In genomic region chr11:31045335-31045734, GRCh38 we compare ENCODE assay signal across 11 cellular contexts.
DNase-seq lines count a peak whose midpoint lies in the region; ATAC-seq and TF ChIP-seq lines count a peak whose summit lies in the region.
"Had no signal": no experiment of that assay in that cellular context is flagged by ENCODE, and none has a peak within 500 bp of the region (broad histone marks: within the 10 kb centered on the region; RNA-seq: fewer than 3 reads in every experiment).

No MANE protein-coding gene starts in this region.

- H3K36me3 Mint-ChIP-seq in activated T-cell treated with anti-CD3 and anti-CD28 coated beads, Interleukin-2, amount 50 U/mL, for 4 hours (ENCODE audit: insufficient read depth) = no peaks in the 10 kb centered on the region

- DNase-seq in AML-193 (lab: John Stamatoyannopoulos, UW) = peak; percentile 3 to 12
- peak; percentile 27 for DNase-seq in GM13976 (ENCODE audit: low spot score)
- DNase-seq in RWPE2 (ENCODE audit: low spot score) = no peak
- DNase-seq in iPS-NIHi7 (ENCODE audit: extremely low spot score) = peak; percentile 26
- DNase-seq in activated T-cell treated with anti-CD3 and anti-CD28 coated beads, Interleukin-2, amount 50 U/mL, for 4 hours = no peak
- no peak for DNase-seq in OCI-M2 (lab: John Stamatoyannopoulos, UW; ENCODE audit: unreplicated experiment)
- DNase-seq in SHP77 (lab: John Stamatoyannopoulos, UW) = no peak
- DNase-seq: activated CD4-positive, alpha-beta T cell treated with anti-CD3 and anti-CD28 coated beads, Interleukin-2, amount 50 U/mL, for 48 hours; brain microvascular endothelial cell had no signal

- no peaks in the 10 kb centered on the region for H3K9me3 ChIP-seq in RWPE2 (ENCODE audit: severe bottlenecking)

- H3K4me3 ChIP-seq in RWPE2 (ENCODE audit: severe bottlenecking) = no peak overlapping the region

- ATAC-seq in RWPE2 (ENCODE audit: low read depth) (no peak), GM18868 (IDR thresholded peaks at IDR 0.05; ENCODE audit: unreplicated experiment) (no peak)
- ATAC-seq in activated T-cell treated with anti-CD3 and anti-CD28 coated beads, Interleukin-2, amount 50 U/mL, for 4 hours = no peak

- H3K27ac ChIP-seq in RWPE2 (ENCODE audit: poor library complexity, severe bottlenecking) = no peak overlapping the region
- H3K27ac ChIP-seq: brain microvascular endothelial cell, HL-60 had no signal

- H3K4me1 ChIP-seq in RWPE2 (ENCODE audit: insufficient read depth, poor library complexity, severe bottlenecking) = no peaks in the 10 kb centered on the region

- TF ChIP-seq CTCF in GM13976 (IDR thresholded peaks at IDR 0.05; ENCODE audit: borderline replicate concordance, control extremely low read depth, extremely low read depth, insufficient read depth, missing control alignments) (no peak), RWPE2 (IDR thresholded peaks at IDR 0.05; ENCODE audit: poor library complexity, severe bottlenecking) (peak; percentile 22)

- H3K27me3 ChIP-seq in RWPE2 (ENCODE audit: insufficient read depth, poor library complexity, severe bottlenecking) = no peaks in the 10 kb centered on the region
- H3K27me3 ChIP-seq: brain microvascular endothelial cell had no signal

- H3K36me3 ChIP-seq in RWPE2 (ENCODE audit: low read depth) = no peaks in the 10 kb centered on the region
- H3K36me3 ChIP-seq: brain microvascular endothelial cell had no signal

- in situ Hi-C loops in GM13976 (cut with MboI; ENCODE audit: low sequenced_read_pairs, unreplicated experiment) = no loop called here

- H3K27me3 Mint-ChIP-seq in activated T-cell treated with anti-CD3 and anti-CD28 coated beads, Interleukin-2, amount 50 U/mL, for 4 hours (ENCODE audit: low read depth) = no peaks in the 10 kb centered on the region

- H3K4me3 Mint-ChIP-seq in activated T-cell treated with anti-CD3 and anti-CD28 coated beads, Interleukin-2, amount 50 U/mL, for 4 hours = no peak overlapping the region

- peaks cover 9% of the 10 kb centered on the region for H3K9me3 Mint-ChIP-seq in activated T-cell treated with anti-CD3 and anti-CD28 coated beads, Interleukin-2, amount 50 U/mL, for 4 hours

- H3K4me1 Mint-ChIP-seq in activated T-cell treated with anti-CD3 and anti-CD28 coated beads, Interleukin-2, amount 50 U/mL, for 4 hours (ENCODE audit: low read depth) = no peaks in the 10 kb centered on the region

Comparison
In these comparisons a context has a peak if more than half of its experiments do, and no peak if none do; other contexts are left out.
1. DNase-seq: peak in AML-193 (2 of 2), GM13976 (single experiment) and iPS-NIHi7 (single experiment); none in RWPE2 (single experiment), activated T-cell treated with anti-CD3 and anti-CD28 coated beads, Interleukin-2, amount 50 U/mL, for 4 hours (single experiment), OCI-M2 (single experiment) and SHP77 (0 of 2).